10 cellular contexts compared by ENCODE assay signal in genomic region chr11:22433066-22433450, GRCh38.
DNase-seq lines count a peak whose midpoint lies in the region; ATAC-seq and TF ChIP-seq lines count a peak whose summit lies in the region.
"Had no signal": no experiment of that assay in that cellular context is flagged by ENCODE, and none has a peak within 500 bp of the region (broad histone marks: within the 10 kb centered on the region; RNA-seq: fewer than 3 reads in every experiment).

No MANE protein-coding gene starts in this region.

- intact Hi-C loops in breast epithelium (cut with DNase I; ENCODE audit: low total_unique reads), result no loop called here
- intact Hi-C loops in MCF 10A (cut with micrococcal nuclease), result no loop called here

- H3K27ac ChIP-seq in breast epithelium, result no peak overlapping the region

- no peaks in the 10 kb centered on the region for H3K27me3 Mint-ChIP-seq in MCF 10A (ENCODE audit: insufficient read depth, unreplicated experiment)
- no peaks in the 10 kb centered on the region for H3K27me3 Mint-ChIP-seq in mesothelial cell of epicardium (ENCODE audit: low read depth)
- H3K27me3 Mint-ChIP-seq in type B pancreatic cell, result no peaks in the 10 kb centered on the region

- H3K36me3 ChIP-seq in breast epithelium, result no peaks in the 10 kb centered on the region

- H3K4me1 Mint-ChIP-seq in MCF 10A (ENCODE audit: insufficient read depth, unreplicated experiment) (no peaks in the 10 kb centered on the region), mesothelial cell of epicardium (peaks cover 25% of the 10 kb centered on the region), type B pancreatic cell (ENCODE audit: unreplicated experiment) (peaks cover 8% of the 10 kb centered on the region)

- TF ChIP-seq POLR2A in breast epithelium (IDR thresholded peaks at IDR 0.05), result no peak

- POLR2A ChIA-PET in MCF 10A (lab: Yijun Ruan, JAX), result no interaction called here

- TF ChIP-seq CTCF in breast epithelium (IDR thresholded peaks at IDR 0.05), result no peak
- no peak for TF ChIP-seq CTCF in MCF 10A (IDR thresholded peaks at IDR 0.05; ENCODE audit: unreplicated experiment)
- no peak for TF ChIP-seq CTCF in cardiac fibroblast (IDR thresholded peaks at IDR 0.05; ENCODE audit: low read depth, low read length)
- no peak for TF ChIP-seq CTCF in mesothelial cell of epicardium (IDR thresholded peaks at IDR 0.05; ENCODE audit: unreplicated experiment)
- TF ChIP-seq CTCF in type B pancreatic cell (conservative IDR thresholded peaks at IDR 0.05), result no peak

- H3K4me3 Mint-ChIP-seq in MCF 10A (ENCODE audit: unreplicated experiment) (no peak overlapping the region), mesothelial cell of epicardium (no peak overlapping the region), type B pancreatic cell (peak overlapping the region; percentile 65)

- CTCF ChIA-PET in MCF 10A (lab: Yijun Ruan, JAX), result interaction anchor here (0.7 kb wide), 1 partner anchor 1780 kb away, joined by 5 read pairs; no protein-coding TSS in a partner anchor

- DNase-seq in breast epithelium (ENCODE audit: low spot score in 2 of 2), result no peak
- DNase-seq in MCF 10A (ENCODE audit: unreplicated experiment), result no peak
- DNase-seq in cardiac fibroblast (ENCODE audit: low read depth in 2 of 2), result no peak
- DNase-seq in mesothelial cell of epicardium (ENCODE audit: low spot score in 2 of 2, unreplicated experiment in 2 of 2), result no peak
- no peak for DNase-seq in type B pancreatic cell (ENCODE audit: extremely low spot score, unreplicated experiment)
- DNase-seq in stimulated activated CD4-positive, alpha-beta T cell treated with anti-CD3 and anti-CD28 coated beads, Interleukin-12 subunit alpha, Interleukin-12 subunit beta, amount 100 ng/mL, for 4 hours, result no peak
- no peak for DNase-seq in SHP77 treated with DMSO at 0.1 percent for 48 hours (lab: John Stamatoyannopoulos, UW)
- DNase-seq: activated CD8-positive, alpha-beta memory T cell treated with anti-CD3 and anti-CD28 coated beads, Interleukin-2, amount 50 U/mL, for 4 hours; stimulated activated CD4-positive, alpha-beta T cell treated with anti-CD3 and anti-CD28 coated beads, Interleukin-2, amount 100 ng/mL, for 48 hours had no signal

- H3K9me3 Mint-ChIP-seq in MCF 10A (ENCODE audit: unreplicated experiment) (no peaks in the 10 kb centered on the region), mesothelial cell of epicardium (peaks cover 11% of the 10 kb centered on the region), type B pancreatic cell (peaks cover 8% of the 10 kb centered on the region)

- peaks cover 0 to 8% of the 10 kb centered on the region in 2 donors for H3K27me3 ChIP-seq in breast epithelium

- no TSS peak for BruUV-seq in MCF 10A (replicated peaks; lab: Mats Ljungman, UMichigan)

- H3K4me1 ChIP-seq in breast epithelium, result no peaks in the 10 kb centered on the region

- H3K36me3 Mint-ChIP-seq in MCF 10A (ENCODE audit: insufficient read depth, unreplicated experiment) (no peaks in the 10 kb centered on the region), mesothelial cell of epicardium (no peaks in the 10 kb centered on the region), type B pancreatic cell (peaks cover 5% of the 10 kb centered on the region)

- H3K9me3 ChIP-seq in breast epithelium, result no peaks in the 10 kb centered on the region

- H3K27ac Mint-ChIP-seq in MCF 10A (ENCODE audit: low read depth, unreplicated experiment), result no peak overlapping the region
- peak overlapping the region; percentile 51 for H3K27ac Mint-ChIP-seq in mesothelial cell of epicardium
- peak overlapping the region; percentile 85 for H3K27ac Mint-ChIP-seq in type B pancreatic cell

- H3K4me3 ChIP-seq in breast epithelium (peak overlapping the region; percentile 26 to 54 (median 32)), cardiac fibroblast (replicated peaks in 1 of 2; ENCODE audit: low read depth in 2 of 2, low read length in 2 of 2) (peak overlapping the region; percentile 31 to 42)

- ATAC-seq in HG03175 (IDR thresholded peaks at IDR 0.05; ENCODE audit: unreplicated experiment), result no peak
